ENCODE assay signal across 8 cellular contexts in genomic region chr3:126356373-126357298, GRCh38. TPM values are rescaled to one million over a fixed set of nuclear protein-coding genes. Genes with fewer than 3 reads are reported as not detected.
DNase-seq lines count a peak whose midpoint lies in the region; ATAC-seq, FAIRE-seq and TF ChIP-seq lines count a peak whose summit lies in the region.

No MANE protein-coding gene starts in this region.

- no peak for TF ChIP-seq EP300 in K562 (IDR thresholded peaks at IDR 0.05; ENCODE audit: low read length)

- CTCF ChIA-PET in CD8-positive, alpha-beta memory T cell (lab: Charles Lee), result no interaction called here
- CTCF ChIA-PET in K562 (lab: Yijun Ruan, JAX; ENCODE audit: low intra/inter-chr PET ratio), result no interaction called here

- POLR2A ChIA-PET in CD8-positive, alpha-beta memory T cell (lab: Charles Lee), result no interaction called here
- POLR2A ChIA-PET in K562 (lab: Yijun Ruan, JAX), result interaction anchor here (0.5 to 0.6 kb wide), 2 partner anchors 38 to 179 kb away, joined by 3 read pairs; partner anchors contain the start of gene CFAP100

- DNase-seq in CD8-positive, alpha-beta memory T cell, result peak in 3 of 5 donors; percentile 16 to 51 (median 25)
- DNase-seq in K562 (ENCODE audit: extremely low read depth in 1 of 4, low spot score in 3 of 4) (peak in 2 of 4 experiments; percentile 18 to 37), iris pigment epithelial cell (ENCODE audit: low read depth) (peak; percentile 5), NCI-H526 treated with DMSO at 0.1 percent for 48 hours (lab: John Stamatoyannopoulos, UW) (no peak), SW480 (ENCODE audit: low spot score) (no peak), NOMO-1 treated with dmso at 0.1 percent for 144 hours (lab: John Stamatoyannopoulos, UW; ENCODE audit: unreplicated experiment) (no peak)
- no peak for DNase-seq in stimulated activated effector memory CD8-positive, alpha-beta T cell treated with anti-CD3 and anti-CD28 coated beads, Interleukin-12 subunit alpha, Interleukin-12 subunit beta, amount 100 ng/mL, for 72 hours (ENCODE audit: low spot score in 2 of 2)

- FAIRE-seq in K562 (lab: Jason Lieb, UNC), result no peak

- no peaks in the 10 kb centered on the region for H3K36me3 ChIP-seq in CD8-positive, alpha-beta memory T cell (ENCODE audit: insufficient read depth, low read length)
- no peaks in the 10 kb centered on the region for H3K36me3 ChIP-seq in K562 (ENCODE audit: control insufficient read depth, insufficient read depth, low read length)

- intact Hi-C loops in K562 (cut with micrococcal nuclease), result loop anchor here (2.0 kb wide), 2 partner anchors 32 to 96 kb away; no protein-coding TSS in a partner anchor

- peaks cover 0 to 2% (median 0%) of the 10 kb centered on the region in 3 donors for H3K36me3 Mint-ChIP-seq in CD8-positive, alpha-beta memory T cell
- H3K36me3 Mint-ChIP-seq in stimulated activated effector memory CD8-positive, alpha-beta T cell treated with anti-CD3 and anti-CD28 coated beads, Interleukin-12 subunit alpha, Interleukin-12 subunit beta, amount 100 ng/mL, for 72 hours, result no peaks in the 10 kb centered on the region

- TF ChIP-seq POLR2A in K562 (conservative IDR thresholded peaks at IDR 0.05), result no peak

- no peaks in the 10 kb centered on the region for H3K9me3 Mint-ChIP-seq in CD8-positive, alpha-beta memory T cell
- no peaks in the 10 kb centered on the region for H3K9me3 Mint-ChIP-seq in stimulated activated effector memory CD8-positive, alpha-beta T cell treated with anti-CD3 and anti-CD28 coated beads, Interleukin-12 subunit alpha, Interleukin-12 subunit beta, amount 100 ng/mL, for 72 hours

- no peak for TF ChIP-seq RAD21 in K562 (CRISPR knock-in tag; conservative IDR thresholded peaks at IDR 0.05 in 1 of 2, IDR thresholded peaks at IDR 0.05 in 1 of 2)

- peak overlapping the region; percentile 79 for H2AFZ ChIP-seq in K562 (ENCODE audit: low read depth, low read length)

- WGBS in K562 (ENCODE audit: insufficient coverage, low coverage, missing lambda C conversion rate), result 0% methylated on average over 1 of the region's 105 CpGs

- peak overlapping the region; percentile 34 for H3K4me3 ChIP-seq in CD8-positive, alpha-beta memory T cell (ENCODE audit: low read length)
- peak overlapping the region; percentile 40 for H3K4me3 ChIP-seq in K562

- peak overlapping the region in 4 of 8 donors; percentile 54 to 92 (median 76) for H3K27ac Mint-ChIP-seq in CD8-positive, alpha-beta memory T cell
- no peak overlapping the region for H3K27ac Mint-ChIP-seq in stimulated activated effector memory CD8-positive, alpha-beta T cell treated with anti-CD3 and anti-CD28 coated beads, Interleukin-12 subunit alpha, Interleukin-12 subunit beta, amount 100 ng/mL, for 72 hours

- peaks cover 17 to 21% (median 17%) of the 10 kb centered on the region in 3 donors for H3K4me1 Mint-ChIP-seq in CD8-positive, alpha-beta memory T cell
- H3K4me1 Mint-ChIP-seq in stimulated activated effector memory CD8-positive, alpha-beta T cell treated with anti-CD3 and anti-CD28 coated beads, Interleukin-12 subunit alpha, Interleukin-12 subunit beta, amount 100 ng/mL, for 72 hours, result peaks cover 14% of the 10 kb centered on the region

- no peak overlapping the region for H3K27ac ChIP-seq in CD8-positive, alpha-beta memory T cell (ENCODE audit: low read depth, low read length)
- H3K27ac ChIP-seq in K562 (ENCODE audit: extremely low read depth, low read depth, low read length), result peak overlapping the region; percentile 36; the same call in 1 of the 3 replicates

- no peaks in the 10 kb centered on the region for H3K9me3 ChIP-seq in CD8-positive, alpha-beta memory T cell (ENCODE audit: low read length)
- H3K9me3 ChIP-seq in K562 (replicated peaks; ENCODE audit: control insufficient read depth, insufficient read depth, low read depth, low read length), result no peaks in the 10 kb centered on the region

- BruUV-seq in K562 (replicated peaks; lab: Mats Ljungman, UMichigan), result TSS peak; percentile 62

- no peaks in the 10 kb centered on the region for H3K9me1 ChIP-seq in K562 (ENCODE audit: control insufficient read depth, insufficient read depth, low read length)

- in situ Hi-C loops in K562 (cut with MboI), result no loop called here

- peak overlapping the region; percentile 76 for H3K4me2 ChIP-seq in K562 (ENCODE audit: insufficient read depth, low read length)

- peaks cover 41 to 49% of the 10 kb centered on the region in 2 donors for H3K27me3 Mint-ChIP-seq in CD8-positive, alpha-beta memory T cell

- ATAC-seq in HG03342 (IDR thresholded peaks at IDR 0.05; ENCODE audit: unreplicated experiment), result peak; percentile 15
- peak; percentile 30 for ATAC-seq in K562
- ATAC-seq in stimulated activated effector memory CD8-positive, alpha-beta T cell treated with anti-CD3 and anti-CD28 coated beads, Interleukin-12 subunit alpha, Interleukin-12 subunit beta, amount 100 ng/mL, for 72 hours, result peak; percentile 2

- H3K79me2 ChIP-seq in K562 (ENCODE audit: control insufficient read depth, insufficient read depth, low read length), result no peaks in the 10 kb centered on the region

- peak overlapping the region; percentile 84 to 93 (median 90) for H3K4me3 Mint-ChIP-seq in CD8-positive, alpha-beta memory T cell
- H3K4me3 Mint-ChIP-seq in stimulated activated effector memory CD8-positive, alpha-beta T cell treated with anti-CD3 and anti-CD28 coated beads, Interleukin-12 subunit alpha, Interleukin-12 subunit beta, amount 100 ng/mL, for 72 hours, result peak overlapping the region; percentile 79

- no peaks in the 10 kb centered on the region for H3K4me1 ChIP-seq in CD8-positive, alpha-beta memory T cell (ENCODE audit: insufficient read depth, low read length)
- H3K4me1 ChIP-seq in K562 (replicated peaks in 1 of 2; ENCODE audit: control insufficient read depth in 2 of 2, insufficient read depth in 2 of 2, low read length in 2 of 2), result peaks cover 5 to 34% of the 10 kb centered on the region in 2 experiments; a peak in 3 of 5 replicates

- H3K9ac ChIP-seq in K562 (ENCODE audit: insufficient read depth in 1 of 2, low read depth in 2 of 2, low read length in 2 of 2), result peak overlapping the region in 1 of 2 experiments; percentile 87; a peak in 2 of 4 replicates

- no peaks in the 10 kb centered on the region for H4K20me1 ChIP-seq in K562 (replicated peaks; ENCODE audit: control insufficient read depth, insufficient read depth, low read length)

- H3K27me3 ChIP-seq in CD8-positive, alpha-beta memory T cell (ENCODE audit: insufficient read depth, low read length, poor library complexity, severe bottlenecking), result peaks cover 18% of the 10 kb centered on the region
- peaks cover 0 to 20% of the 10 kb centered on the region in 2 experiments; a peak in 2 of 5 replicates for H3K27me3 ChIP-seq in K562 (ENCODE audit: control insufficient read depth in 2 of 2, insufficient read depth in 2 of 2, low read length in 2 of 2)

- TF ChIP-seq CTCF in K562 (IDR thresholded peaks at IDR 0.05 in 2 of 3, conservative IDR thresholded peaks at IDR 0.05 in 1 of 3; ENCODE audit: insufficient read depth in 2 of 3, low read depth in 1 of 3, low read length in 3 of 3), result no peak

TF ChIP-seq in K562, 482 proteins besides CTCF, POLR2A, EP300 and RAD21 (continues in another document):
- TF ChIP-seq ZFX (CRISPR knock-in tag; IDR thresholded peaks at IDR 0.05) (peak; percentile 38; the same call in 1 of the 2 replicates), SAFB (IDR thresholded peaks at IDR 0.05; ENCODE audit: borderline replicate concordance, low read depth, low read length) (peak; percentile 94), JUND (IDR thresholded peaks at IDR 0.05; ENCODE audit: borderline replicate concordance, low read depth, low read length) (no peak), JUND (tag; IDR thresholded peaks at IDR 0.05; ENCODE audit: borderline replicate concordance, low read depth, low read length) (no peak)

RNA-seq across cellular contexts. Expression of gene KLF15, which starts 0.6 kb away (rescaled TPM):
- under 1 TPM; 0.11 to 0.18 TPM for total RNA-seq in CD8-positive, alpha-beta memory T cell
- not detected for polyA plus RNA-seq in CD8-positive, alpha-beta memory T cell
- 2.5 and 7.4 TPM in 2 replicates for total RNA-seq in K562 (2011; cell fraction: chromatin; rRNA removed; ENCODE audit: low replicate concordance)
- 6.7 and 7.2 TPM in 2 replicates for total RNA-seq in K562 (2011; cell fraction: nucleolus; rRNA removed)
- total RNA-seq in K562 (2011; cell fraction: nucleoplasm; rRNA removed), result 2.3 and 4.8 TPM in 2 replicates
- total RNA-seq in K562 (2014; rRNA removed) (3.5 and 3.7 TPM in 2 replicates), K562 (2014; rRNA removed; fragmentation: Illumina TruSeq; extraction: Trizol) (0.91 and 1.1 TPM in 2 replicates), K562 (2015; rRNA removed; fragmentation: Illumina TruSeq; extraction: Trizol) (0.83 and 0.91 TPM in 2 replicates), K562 (2021) (3.7 and 4.8 TPM in 2 replicates)
- polyA plus RNA-seq in K562 (2011; rRNA removed) (1.7 and 1.9 TPM in 2 replicates), K562 (2014; fragmentation: Illumina TruSeq; extraction: Trizol) (1.2 and 1.8 TPM in 2 replicates), K562 (2014; fragmentation: Nextera tagmentation; extraction: Ambion mirVana) (under 1 TPM; 0.08 to 0.13 TPM), K562 (2014; rRNA removed) (2.8 and 3.2 TPM in 2 replicates)
- 1.5 and 4.3 TPM in 2 replicates for polyA plus RNA-seq in K562 (2011; cell fraction: cytosol; rRNA removed)
- polyA plus RNA-seq in K562 (2011; cell fraction: nucleus; rRNA removed), result 2.5 and 4.1 TPM in 2 replicates
- polyA plus RNA-seq in K562 (2012), result 1.1 TPM in 2 replicates
- 0.63 and 0.67 TPM in 2 replicates for polyA minus RNA-seq in K562 (2011; rRNA and poly(A)+ RNA removed)
- 0.46 and 0.76 TPM in 2 replicates for polyA minus RNA-seq in K562 (2011; cell fraction: cytosol; rRNA and poly(A)+ RNA removed)
- 5.0 TPM in 2 replicates for polyA minus RNA-seq in K562 (2011; cell fraction: nucleus; rRNA and poly(A)+ RNA removed)

RNA-seq across cellular contexts. Expression of gene CFAP100, which starts 38.1 kb away (rescaled TPM):
- total RNA-seq in CD8-positive, alpha-beta memory T cell, result not detected
- polyA plus RNA-seq in CD8-positive, alpha-beta memory T cell, result not detected
- total RNA-seq in K562 (2011; cell fraction: chromatin; rRNA removed; ENCODE audit: low replicate concordance), result not detected in 2 replicates
- total RNA-seq in K562 (2011; cell fraction: nucleolus; rRNA removed), result not detected in 2 replicates
- not detected in 2 replicates for total RNA-seq in K562 (2011; cell fraction: nucleoplasm; rRNA removed)
- total RNA-seq in K562 (2014; rRNA removed), result not detected in 2 replicates
- not detected in 2 replicates for total RNA-seq in K562 (2014; rRNA removed; fragmentation: Illumina TruSeq; extraction: Trizol)
- not detected in 2 replicates for total RNA-seq in K562 (2015; rRNA removed; fragmentation: Illumina TruSeq; extraction: Trizol)
- total RNA-seq in K562 (2021), result not detected in 2 replicates
- polyA plus RNA-seq in K562 (2011; rRNA removed), result not detected in 2 replicates
- polyA plus RNA-seq in K562 (2011; cell fraction: cytosol; rRNA removed), result not detected in 2 replicates
- not detected in 2 replicates for polyA plus RNA-seq in K562 (2011; cell fraction: nucleus; rRNA removed)
- not detected in 2 replicates for polyA plus RNA-seq in K562 (2012)
- not detected in 2 replicates for polyA plus RNA-seq in K562 (2014; fragmentation: Illumina TruSeq; extraction: Trizol)
- polyA plus RNA-seq in K562 (2014; fragmentation: Nextera tagmentation; extraction: Ambion mirVana), result not detected
- polyA plus RNA-seq in K562 (2014; rRNA removed), result not detected in 2 replicates
- polyA minus RNA-seq in K562 (2011; rRNA and poly(A)+ RNA removed), result not detected in 2 replicates
- not detected in 2 replicates for polyA minus RNA-seq in K562 (2011; cell fraction: cytosol; rRNA and poly(A)+ RNA removed)
- polyA minus RNA-seq in K562 (2011; cell fraction: nucleus; rRNA and poly(A)+ RNA removed), result not detected in 2 replicates

Comparison
In these comparisons a context has a peak if more than half of its experiments do, and no peak if none do; other contexts are left out.
1. DNase-seq: peak in CD8-positive, alpha-beta memory T cell (3 of 5) and iris pigment epithelial cell (single experiment); none in stimulated activated effector memory CD8-positive, alpha-beta T cell treated with anti-CD3 and anti-CD28 coated beads, Interleukin-12 subunit alpha, Interleukin-12 subunit beta, amount 100 ng/mL, for 72 hours (0 of 2), NCI-H526 treated with DMSO at 0.1 percent for 48 hours (single experiment), SW480 (single experiment) and NOMO-1 treated with dmso at 0.1 percent for 144 hours (single experiment).
2. Peak in every context shown above with its lines, with median percentiles within 50 percentile points of each other: ATAC-seq.